In the genomic region with DNA sequence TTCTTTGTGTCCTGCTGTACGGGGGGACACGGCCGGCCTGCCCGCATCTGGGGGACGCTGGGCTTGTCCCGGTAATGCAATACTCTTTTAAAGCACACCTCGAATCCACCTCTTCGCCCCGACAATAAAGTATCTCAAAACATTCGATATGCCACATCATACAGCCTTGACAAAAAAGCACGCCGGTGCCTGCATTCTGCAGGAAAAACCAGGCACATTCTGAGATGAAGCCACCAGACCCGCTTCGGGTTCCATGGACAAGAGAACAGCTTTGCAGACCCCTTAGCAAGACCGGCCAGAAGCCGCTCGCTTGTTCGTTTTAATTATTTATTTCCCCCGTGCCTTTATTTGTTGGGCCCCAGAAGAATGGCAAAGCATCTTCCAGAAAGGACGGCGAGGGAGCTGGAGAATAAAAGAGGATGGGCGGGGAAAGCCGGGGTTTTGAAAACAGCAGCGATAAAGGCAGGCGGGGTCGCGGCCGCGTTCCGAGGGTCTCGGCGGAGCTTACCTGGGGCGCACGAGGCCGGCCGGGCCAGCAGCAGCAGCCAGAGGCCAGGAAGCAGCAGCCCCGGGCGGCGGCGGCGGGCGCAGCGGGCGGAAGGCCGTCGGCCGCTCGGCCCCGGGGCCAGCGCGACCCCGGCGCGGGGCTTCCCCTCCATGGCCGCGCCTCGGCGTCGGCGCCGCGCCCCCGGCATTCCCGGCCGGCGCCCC, we compare ENCODE assay signal across 1 cellular context.
TF ChIP-seq lines count a peak whose summit lies in the region.

No MANE protein-coding gene starts in this region.

TF ChIP-seq in A549, 52 proteins besides CTCF, POLR2A, EP300 and RAD21 (continued from another document):
- TF ChIP-seq KDM5A (IDR thresholded peaks at IDR 0.05) (no peak), ZNF302 (CRISPR knock-in tag; IDR thresholded peaks at IDR 0.05) (no peak), FOSB (CRISPR knock-in tag; IDR thresholded peaks at IDR 0.05) (no peak)
- TF ChIP-seq, protein P1, sequence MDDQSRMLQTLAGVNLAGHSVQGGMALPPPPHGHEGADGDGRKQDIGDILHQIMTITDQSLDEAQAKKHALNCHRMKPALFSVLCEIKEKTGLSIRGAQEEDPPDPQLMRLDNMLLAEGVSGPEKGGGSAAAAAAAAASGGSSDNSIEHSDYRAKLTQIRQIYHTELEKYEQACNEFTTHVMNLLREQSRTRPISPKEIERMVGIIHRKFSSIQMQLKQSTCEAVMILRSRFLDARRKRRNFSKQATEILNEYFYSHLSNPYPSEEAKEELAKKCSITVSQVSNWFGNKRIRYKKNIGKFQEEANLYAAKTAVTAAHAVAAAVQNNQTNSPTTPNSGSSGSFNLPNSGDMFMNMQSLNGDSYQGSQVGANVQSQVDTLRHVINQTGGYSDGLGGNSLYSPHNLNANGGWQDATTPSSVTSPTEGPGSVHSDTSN (IDR thresholded peaks at IDR 0.05) = no peak
TF ChIP-seq in A549: peak in this region for 1.
